In the genomic region with DNA sequence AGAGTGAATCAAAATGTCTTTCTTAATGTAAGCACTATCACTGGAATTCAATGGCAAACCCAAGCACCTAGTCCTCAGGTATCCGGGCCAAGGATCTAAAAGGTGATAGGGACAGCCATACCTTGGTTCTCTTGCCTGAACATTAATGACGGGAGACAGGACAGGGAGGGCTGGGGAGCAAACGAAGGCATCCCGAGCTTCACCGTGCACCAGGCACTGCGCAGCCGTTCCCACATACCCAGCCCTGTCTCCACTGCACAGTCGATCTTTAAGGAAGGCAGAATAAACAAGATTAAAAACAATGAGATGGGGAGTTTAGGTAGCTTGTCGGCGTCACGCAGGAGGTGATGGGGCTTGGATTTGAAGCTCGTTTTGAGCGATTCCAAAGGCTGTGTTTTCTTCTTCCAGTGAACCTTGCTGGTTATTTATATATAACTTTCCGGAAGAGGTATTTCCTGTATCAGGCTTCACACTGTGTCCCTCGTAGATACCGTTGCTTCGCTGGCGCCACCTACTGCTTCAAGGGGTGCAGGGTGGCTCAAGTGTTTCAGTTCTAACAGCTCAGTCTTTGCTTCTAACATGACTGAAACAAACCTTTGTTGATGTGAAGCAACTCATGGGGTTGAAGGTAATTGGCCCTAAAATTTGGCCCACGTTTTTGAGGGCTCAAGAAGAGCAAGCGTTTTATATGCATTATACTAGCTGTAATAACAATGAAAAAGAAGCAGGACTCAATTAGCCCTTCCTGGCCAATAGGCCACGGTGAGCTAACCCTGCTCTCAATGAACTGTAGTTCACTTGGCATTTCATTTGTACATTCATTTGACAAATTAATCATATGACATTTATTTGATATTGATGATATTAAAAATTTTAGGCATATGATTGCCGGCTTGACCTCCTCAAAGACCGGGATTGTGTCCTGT, we compare ENCODE assay signal across 8 cellular contexts.
DNase-seq lines count a peak whose midpoint lies in the region; ATAC-seq and TF ChIP-seq lines count a peak whose summit lies in the region.

No MANE protein-coding gene starts in this region.

- H3K27ac Mint-ChIP-seq in activated CD8-positive, alpha-beta memory T cell treated with anti-CD3 and anti-CD28 coated beads, Interleukin-2, amount 10 ng/mL, durations not matched to agents 7 days and 5 days = no peak overlapping the region
- H3K27ac Mint-ChIP-seq in osteocyte (ENCODE audit: unreplicated experiment) = no peak overlapping the region

- peak; percentile 91 for ATAC-seq in GM19455 (IDR thresholded peaks at IDR 0.05; ENCODE audit: unreplicated experiment)
- peak; percentile 95 for ATAC-seq in HG03460 (IDR thresholded peaks at IDR 0.05; ENCODE audit: unreplicated experiment)
- peak; percentile 98 for ATAC-seq in activated CD8-positive, alpha-beta memory T cell treated with anti-CD3 and anti-CD28 coated beads, Interleukin-2, amount 10 ng/mL, durations not matched to agents 7 days and 5 days

- TF ChIP-seq CTCF in fibroblast of pulmonary artery (IDR thresholded peaks at IDR 0.05; ENCODE audit: low read length, missing control alignments) (peak; percentile 50), osteocyte (IDR thresholded peaks at IDR 0.05) (peak; percentile 64)

- H3K9me3 Mint-ChIP-seq in activated CD8-positive, alpha-beta memory T cell treated with anti-CD3 and anti-CD28 coated beads, Interleukin-2, amount 10 ng/mL, durations not matched to agents 7 days and 5 days (ENCODE audit: low read depth) = peaks cover 2% of the 10 kb centered on the region
- no peaks in the 10 kb centered on the region for H3K9me3 Mint-ChIP-seq in osteocyte (ENCODE audit: unreplicated experiment)

- no peak overlapping the region for H3K4me3 Mint-ChIP-seq in activated CD8-positive, alpha-beta memory T cell treated with anti-CD3 and anti-CD28 coated beads, Interleukin-2, amount 10 ng/mL, durations not matched to agents 7 days and 5 days
- no peak overlapping the region for H3K4me3 Mint-ChIP-seq in osteocyte (ENCODE audit: unreplicated experiment)

- CTCF ChIA-PET in activated CD8-positive, alpha-beta memory T cell treated with anti-CD3 and anti-CD28 coated beads, Interleukin-2, amount 10 ng/mL, durations not matched to agents 7 days and 5 days (lab: Charles Lee) = interaction anchor here (0.9 to 3.3 kb wide), 7 partner anchors 29 to 317 kb away, joined by 3 to 28 read pairs (median 5); no protein-coding TSS in a partner anchor

- H3K4me1 Mint-ChIP-seq in activated CD8-positive, alpha-beta memory T cell treated with anti-CD3 and anti-CD28 coated beads, Interleukin-2, amount 10 ng/mL, durations not matched to agents 7 days and 5 days = peaks cover 7% of the 10 kb centered on the region
- no peaks in the 10 kb centered on the region for H3K4me1 Mint-ChIP-seq in osteocyte (ENCODE audit: unreplicated experiment)

- DNase-seq in D341Med (ENCODE audit: low spot score) = peak; percentile 78
- DNase-seq in NCI-H774 (lab: John Stamatoyannopoulos, UW) = peak; percentile 65
- DNase-seq in activated CD8-positive, alpha-beta memory T cell treated with anti-CD3 and anti-CD28 coated beads, Interleukin-2, amount 10 ng/mL, durations not matched to agents 7 days and 5 days = peak; percentile 81
- peak; percentile 41 for DNase-seq in fibroblast of pulmonary artery (ENCODE audit: low read depth)
- peak; percentile 73 for DNase-seq in osteocyte (ENCODE audit: extremely low spot score, unreplicated experiment)
- no peak for DNase-seq in GOT3 (lab: John Stamatoyannopoulos, UW)

- H3K36me3 Mint-ChIP-seq in activated CD8-positive, alpha-beta memory T cell treated with anti-CD3 and anti-CD28 coated beads, Interleukin-2, amount 10 ng/mL, durations not matched to agents 7 days and 5 days = no peaks in the 10 kb centered on the region
- H3K36me3 Mint-ChIP-seq in osteocyte (ENCODE audit: unreplicated experiment) = no peaks in the 10 kb centered on the region

- peaks cover 7% of the 10 kb centered on the region for H3K27me3 Mint-ChIP-seq in activated CD8-positive, alpha-beta memory T cell treated with anti-CD3 and anti-CD28 coated beads, Interleukin-2, amount 10 ng/mL, durations not matched to agents 7 days and 5 days
- peaks cover 9% of the 10 kb centered on the region for H3K27me3 Mint-ChIP-seq in osteocyte (ENCODE audit: unreplicated experiment)

- no peak overlapping the region for H3K4me3 ChIP-seq in fibroblast of pulmonary artery (replicated peaks; ENCODE audit: low read depth, low read length)
